In the genomic region with DNA sequence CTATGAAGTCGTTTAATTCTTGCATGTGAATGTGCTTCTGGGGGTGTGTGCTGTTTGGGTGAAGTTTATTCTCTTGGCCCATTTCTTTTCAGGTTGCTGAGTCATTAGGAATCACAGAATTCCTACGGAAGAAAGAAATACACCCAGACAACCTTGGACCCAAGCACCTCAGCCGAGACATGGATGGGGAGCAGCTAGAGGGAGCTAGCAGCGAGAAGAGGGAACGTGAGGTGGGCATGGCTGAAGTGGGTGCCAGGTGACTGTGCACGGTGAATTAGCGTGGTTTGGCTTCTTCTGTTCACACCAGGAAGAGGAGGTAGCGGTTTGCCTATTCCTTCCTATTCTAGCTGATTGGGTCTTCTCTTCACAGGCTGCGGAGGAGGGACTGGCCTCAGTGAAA, we compare ENCODE assay signal across 2 cellular contexts.
TF ChIP-seq lines count a peak whose summit lies in the region.

No MANE protein-coding gene starts in this region.

TF ChIP-seq in GM23338, 12 proteins besides CTCF, POLR2A, EP300 and RAD21 (continues in another document):
- no peak for TF ChIP-seq EZH2 (IDR thresholded peaks at IDR 0.05; ENCODE audit: low read depth, unreplicated experiment)
- TF ChIP-seq JUNB (IDR thresholded peaks at IDR 0.05; ENCODE audit: unreplicated experiment) = no peak
- TF ChIP-seq, protein P1, sequence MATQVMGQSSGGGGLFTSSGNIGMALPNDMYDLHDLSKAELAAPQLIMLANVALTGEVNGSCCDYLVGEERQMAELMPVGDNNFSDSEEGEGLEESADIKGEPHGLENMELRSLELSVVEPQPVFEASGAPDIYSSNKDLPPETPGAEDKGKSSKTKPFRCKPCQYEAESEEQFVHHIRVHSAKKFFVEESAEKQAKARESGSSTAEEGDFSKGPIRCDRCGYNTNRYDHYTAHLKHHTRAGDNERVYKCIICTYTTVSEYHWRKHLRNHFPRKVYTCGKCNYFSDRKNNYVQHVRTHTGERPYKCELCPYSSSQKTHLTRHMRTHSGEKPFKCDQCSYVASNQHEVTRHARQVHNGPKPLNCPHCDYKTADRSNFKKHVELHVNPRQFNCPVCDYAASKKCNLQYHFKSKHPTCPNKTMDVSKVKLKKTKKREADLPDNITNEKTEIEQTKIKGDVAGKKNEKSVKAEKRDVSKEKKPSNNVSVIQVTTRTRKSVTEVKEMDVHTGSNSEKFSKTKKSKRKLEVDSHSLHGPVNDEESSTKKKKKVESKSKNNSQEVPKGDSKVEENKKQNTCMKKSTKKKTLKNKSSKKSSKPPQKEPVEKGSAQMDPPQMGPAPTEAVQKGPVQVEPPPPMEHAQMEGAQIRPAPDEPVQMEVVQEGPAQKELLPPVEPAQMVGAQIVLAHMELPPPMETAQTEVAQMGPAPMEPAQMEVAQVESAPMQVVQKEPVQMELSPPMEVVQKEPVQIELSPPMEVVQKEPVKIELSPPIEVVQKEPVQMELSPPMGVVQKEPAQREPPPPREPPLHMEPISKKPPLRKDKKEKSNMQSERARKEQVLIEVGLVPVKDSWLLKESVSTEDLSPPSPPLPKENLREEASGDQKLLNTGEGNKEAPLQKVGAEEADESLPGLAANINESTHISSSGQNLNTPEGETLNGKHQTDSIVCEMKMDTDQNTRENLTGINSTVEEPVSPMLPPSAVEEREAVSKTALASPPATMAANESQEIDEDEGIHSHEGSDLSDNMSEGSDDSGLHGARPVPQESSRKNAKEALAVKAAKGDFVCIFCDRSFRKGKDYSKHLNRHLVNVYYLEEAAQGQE (IDR thresholded peaks at IDR 0.05; ENCODE audit: unreplicated experiment) = no peak
- no peak for TF ChIP-seq STAT1 (IDR thresholded peaks at IDR 0.05; ENCODE audit: unreplicated experiment)
- no peak for TF ChIP-seq POLR2AphosphoS5 (IDR thresholded peaks at IDR 0.05; ENCODE audit: low read depth)
- no peak for TF ChIP-seq NANOG (IDR thresholded peaks at IDR 0.05; ENCODE audit: borderline replicate concordance)
- no peak for TF ChIP-seq ZNF331 (CRISPR knock-in tag; IDR thresholded peaks at IDR 0.05; ENCODE audit: low read depth)
- no peak for TF ChIP-seq CREB1 (CRISPR knock-in tag; IDR thresholded peaks at IDR 0.05; ENCODE audit: low read depth)
- TF ChIP-seq EZH2phosphoT487 (IDR thresholded peaks at IDR 0.05; ENCODE audit: unreplicated experiment) = no peak
- no peak for TF ChIP-seq ZNF114 (CRISPR knock-in tag; IDR thresholded peaks at IDR 0.05)
- TF ChIP-seq, protein P2, sequence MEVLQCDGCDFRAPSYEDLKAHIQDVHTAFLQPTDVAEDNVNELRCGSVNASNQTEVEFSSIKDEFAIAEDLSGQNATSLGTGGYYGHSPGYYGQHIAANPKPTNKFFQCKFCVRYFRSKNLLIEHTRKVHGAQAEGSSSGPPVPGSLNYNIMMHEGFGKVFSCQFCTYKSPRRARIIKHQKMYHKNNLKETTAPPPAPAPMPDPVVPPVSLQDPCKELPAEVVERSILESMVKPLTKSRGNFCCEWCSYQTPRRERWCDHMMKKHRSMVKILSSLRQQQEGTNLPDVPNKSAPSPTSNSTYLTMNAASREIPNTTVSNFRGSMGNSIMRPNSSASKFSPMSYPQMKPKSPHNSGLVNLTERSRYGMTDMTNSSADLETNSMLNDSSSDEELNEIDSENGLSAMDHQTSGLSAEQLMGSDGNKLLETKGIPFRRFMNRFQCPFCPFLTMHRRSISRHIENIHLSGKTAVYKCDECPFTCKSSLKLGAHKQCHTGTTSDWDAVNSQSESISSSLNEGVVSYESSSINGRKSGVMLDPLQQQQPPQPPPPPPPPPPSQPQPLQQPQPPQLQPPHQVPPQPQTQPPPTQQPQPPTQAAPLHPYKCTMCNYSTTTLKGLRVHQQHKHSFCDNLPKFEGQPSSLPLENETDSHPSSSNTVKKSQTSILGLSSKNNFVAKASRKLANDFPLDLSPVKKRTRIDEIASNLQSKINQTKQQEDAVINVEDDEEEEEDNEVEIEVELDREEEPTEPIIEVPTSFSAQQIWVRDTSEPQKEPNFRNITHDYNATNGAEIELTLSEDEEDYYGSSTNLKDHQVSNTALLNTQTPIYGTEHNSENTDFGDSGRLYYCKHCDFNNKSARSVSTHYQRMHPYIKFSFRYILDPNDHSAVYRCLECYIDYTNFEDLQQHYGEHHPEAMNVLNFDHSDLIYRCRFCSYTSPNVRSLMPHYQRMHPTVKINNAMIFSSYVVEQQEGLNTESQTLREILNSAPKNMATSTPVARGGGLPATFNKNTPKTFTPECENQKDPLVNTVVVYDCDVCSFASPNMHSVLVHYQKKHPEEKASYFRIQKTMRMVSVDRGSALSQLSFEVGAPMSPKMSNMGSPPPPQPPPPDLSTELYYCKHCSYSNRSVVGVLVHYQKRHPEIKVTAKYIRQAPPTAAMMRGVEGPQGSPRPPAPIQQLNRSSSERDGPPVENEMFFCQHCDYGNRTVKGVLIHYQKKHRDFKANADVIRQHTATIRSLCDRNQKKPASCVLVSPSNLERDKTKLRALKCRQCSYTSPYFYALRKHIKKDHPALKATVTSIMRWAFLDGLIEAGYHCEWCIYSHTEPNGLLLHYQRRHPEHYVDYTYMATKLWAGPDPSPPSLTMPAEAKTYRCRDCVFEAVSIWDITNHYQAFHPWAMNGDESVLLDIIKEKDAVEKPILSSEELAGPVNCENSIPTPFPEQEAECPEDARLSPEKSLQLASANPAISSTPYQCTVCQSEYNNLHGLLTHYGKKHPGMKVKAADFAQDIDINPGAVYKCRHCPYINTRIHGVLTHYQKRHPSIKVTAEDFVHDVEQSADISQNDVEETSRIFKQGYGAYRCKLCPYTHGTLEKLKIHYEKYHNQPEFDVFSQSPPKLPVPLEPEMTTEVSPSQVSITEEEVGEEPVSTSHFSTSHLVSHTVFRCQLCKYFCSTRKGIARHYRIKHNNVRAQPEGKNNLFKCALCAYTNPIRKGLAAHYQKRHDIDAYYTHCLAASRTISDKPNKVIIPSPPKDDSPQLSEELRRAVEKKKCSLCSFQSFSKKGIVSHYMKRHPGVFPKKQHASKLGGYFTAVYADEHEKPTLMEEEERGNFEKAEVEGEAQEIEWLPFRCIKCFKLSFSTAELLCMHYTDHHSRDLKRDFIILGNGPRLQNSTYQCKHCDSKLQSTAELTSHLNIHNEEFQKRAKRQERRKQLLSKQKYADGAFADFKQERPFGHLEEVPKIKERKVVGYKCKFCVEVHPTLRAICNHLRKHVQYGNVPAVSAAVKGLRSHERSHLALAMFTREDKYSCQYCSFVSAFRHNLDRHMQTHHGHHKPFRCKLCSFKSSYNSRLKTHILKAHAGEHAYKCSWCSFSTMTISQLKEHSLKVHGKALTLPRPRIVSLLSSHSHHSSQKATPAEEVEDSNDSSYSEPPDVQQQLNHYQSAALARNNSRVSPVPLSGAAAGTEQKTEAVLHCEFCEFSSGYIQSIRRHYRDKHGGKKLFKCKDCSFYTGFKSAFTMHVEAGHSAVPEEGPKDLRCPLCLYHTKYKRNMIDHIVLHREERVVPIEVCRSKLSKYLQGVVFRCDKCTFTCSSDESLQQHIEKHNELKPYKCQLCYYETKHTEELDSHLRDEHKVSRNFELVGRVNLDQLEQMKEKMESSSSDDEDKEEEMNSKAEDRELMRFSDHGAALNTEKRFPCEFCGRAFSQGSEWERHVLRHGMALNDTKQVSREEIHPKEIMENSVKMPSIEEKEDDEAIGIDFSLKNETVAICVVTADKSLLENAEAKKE (CRISPR knock-in tag; IDR thresholded peaks at IDR 0.05) = no peak

TF ChIP-seq in WTC11, 78 proteins besides CTCF, POLR2A, EP300 and RAD21 (continued from another document and continues in another):
- TF ChIP-seq, protein P3, sequence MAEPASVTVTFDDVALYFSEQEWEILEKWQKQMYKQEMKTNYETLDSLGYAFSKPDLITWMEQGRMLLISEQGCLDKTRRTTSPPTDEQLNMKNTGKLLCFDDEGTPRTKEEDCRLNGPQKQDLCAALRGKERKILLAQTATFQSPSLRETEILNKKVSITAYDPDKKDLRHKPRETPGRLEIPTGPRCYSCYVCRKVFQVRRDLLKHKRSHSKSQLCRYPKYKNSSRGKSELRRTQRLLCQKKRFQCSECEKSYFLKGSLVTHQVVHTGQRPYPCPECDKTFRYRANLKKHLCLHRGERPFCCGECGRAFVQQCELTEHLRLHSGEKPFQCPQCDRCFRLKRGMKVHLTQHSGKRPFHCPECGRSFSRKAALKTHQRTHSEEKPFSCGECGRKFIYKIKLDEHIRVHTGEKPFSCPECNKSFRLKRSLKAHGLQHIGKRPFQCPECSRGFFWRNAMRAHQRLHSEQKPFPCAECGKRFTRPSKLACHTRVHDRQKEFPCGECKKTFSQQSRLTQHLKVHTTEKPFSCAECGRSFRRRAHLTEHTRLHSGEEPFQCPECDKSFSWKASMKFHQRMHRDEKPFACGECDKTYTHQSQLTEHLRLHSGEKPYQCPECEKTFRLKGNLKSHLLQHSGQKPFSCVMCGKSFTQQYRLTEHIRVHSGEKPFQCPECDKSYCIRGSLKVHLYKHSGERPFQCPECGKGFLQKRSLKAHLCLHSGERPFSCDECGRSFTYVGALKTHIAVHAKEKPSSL (CRISPR knock-in tag; conservative IDR thresholded peaks at IDR 0.05) = no peak
- TF ChIP-seq, protein P4, sequence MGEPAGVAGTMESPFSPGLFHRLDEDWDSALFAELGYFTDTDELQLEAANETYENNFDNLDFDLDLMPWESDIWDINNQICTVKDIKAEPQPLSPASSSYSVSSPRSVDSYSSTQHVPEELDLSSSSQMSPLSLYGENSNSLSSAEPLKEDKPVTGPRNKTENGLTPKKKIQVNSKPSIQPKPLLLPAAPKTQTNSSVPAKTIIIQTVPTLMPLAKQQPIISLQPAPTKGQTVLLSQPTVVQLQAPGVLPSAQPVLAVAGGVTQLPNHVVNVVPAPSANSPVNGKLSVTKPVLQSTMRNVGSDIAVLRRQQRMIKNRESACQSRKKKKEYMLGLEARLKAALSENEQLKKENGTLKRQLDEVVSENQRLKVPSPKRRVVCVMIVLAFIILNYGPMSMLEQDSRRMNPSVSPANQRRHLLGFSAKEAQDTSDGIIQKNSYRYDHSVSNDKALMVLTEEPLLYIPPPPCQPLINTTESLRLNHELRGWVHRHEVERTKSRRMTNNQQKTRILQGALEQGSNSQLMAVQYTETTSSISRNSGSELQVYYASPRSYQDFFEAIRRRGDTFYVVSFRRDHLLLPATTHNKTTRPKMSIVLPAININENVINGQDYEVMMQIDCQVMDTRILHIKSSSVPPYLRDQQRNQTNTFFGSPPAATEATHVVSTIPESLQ (CRISPR knock-in tag; IDR thresholded peaks at IDR 0.05) = no peak
- TF ChIP-seq JAZF1 (CRISPR knock-in tag; IDR thresholded peaks at IDR 0.05) (no peak), ZNF671 (CRISPR knock-in tag; IDR thresholded peaks at IDR 0.05) (no peak), ATF1 (CRISPR knock-in tag; IDR thresholded peaks at IDR 0.05) (no peak), FOXP1 (CRISPR knock-in tag; IDR thresholded peaks at IDR 0.05; ENCODE audit: borderline replicate concordance) (no peak), GTF2I (CRISPR knock-in tag; conservative IDR thresholded peaks at IDR 0.05) (no peak), NR3C1 (CRISPR knock-in tag; conservative IDR thresholded peaks at IDR 0.05; ENCODE audit: low read depth) (no peak), MXD4 (CRISPR knock-in tag; IDR thresholded peaks at IDR 0.05; ENCODE audit: borderline replicate concordance) (no peak)
- TF ChIP-seq, protein P5, sequence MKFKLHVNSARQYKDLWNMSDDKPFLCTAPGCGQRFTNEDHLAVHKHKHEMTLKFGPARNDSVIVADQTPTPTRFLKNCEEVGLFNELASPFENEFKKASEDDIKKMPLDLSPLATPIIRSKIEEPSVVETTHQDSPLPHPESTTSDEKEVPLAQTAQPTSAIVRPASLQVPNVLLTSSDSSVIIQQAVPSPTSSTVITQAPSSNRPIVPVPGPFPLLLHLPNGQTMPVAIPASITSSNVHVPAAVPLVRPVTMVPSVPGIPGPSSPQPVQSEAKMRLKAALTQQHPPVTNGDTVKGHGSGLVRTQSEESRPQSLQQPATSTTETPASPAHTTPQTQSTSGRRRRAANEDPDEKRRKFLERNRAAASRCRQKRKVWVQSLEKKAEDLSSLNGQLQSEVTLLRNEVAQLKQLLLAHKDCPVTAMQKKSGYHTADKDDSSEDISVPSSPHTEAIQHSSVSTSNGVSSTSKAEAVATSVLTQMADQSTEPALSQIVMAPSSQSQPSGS (CRISPR knock-in tag; IDR thresholded peaks at IDR 0.05; ENCODE audit: borderline replicate concordance, low read depth) = no peak
- TF ChIP-seq, protein P6, sequence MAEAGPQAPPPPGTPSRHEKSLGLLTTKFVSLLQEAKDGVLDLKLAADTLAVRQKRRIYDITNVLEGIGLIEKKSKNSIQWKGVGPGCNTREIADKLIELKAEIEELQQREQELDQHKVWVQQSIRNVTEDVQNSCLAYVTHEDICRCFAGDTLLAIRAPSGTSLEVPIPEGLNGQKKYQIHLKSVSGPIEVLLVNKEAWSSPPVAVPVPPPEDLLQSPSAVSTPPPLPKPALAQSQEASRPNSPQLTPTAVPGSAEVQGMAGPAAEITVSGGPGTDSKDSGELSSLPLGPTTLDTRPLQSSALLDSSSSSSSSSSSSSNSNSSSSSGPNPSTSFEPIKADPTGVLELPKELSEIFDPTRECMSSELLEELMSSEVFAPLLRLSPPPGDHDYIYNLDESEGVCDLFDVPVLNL (CRISPR knock-in tag; IDR thresholded peaks at IDR 0.05; ENCODE audit: borderline replicate concordance, low read depth) = no peak
- TF ChIP-seq, protein P7, sequence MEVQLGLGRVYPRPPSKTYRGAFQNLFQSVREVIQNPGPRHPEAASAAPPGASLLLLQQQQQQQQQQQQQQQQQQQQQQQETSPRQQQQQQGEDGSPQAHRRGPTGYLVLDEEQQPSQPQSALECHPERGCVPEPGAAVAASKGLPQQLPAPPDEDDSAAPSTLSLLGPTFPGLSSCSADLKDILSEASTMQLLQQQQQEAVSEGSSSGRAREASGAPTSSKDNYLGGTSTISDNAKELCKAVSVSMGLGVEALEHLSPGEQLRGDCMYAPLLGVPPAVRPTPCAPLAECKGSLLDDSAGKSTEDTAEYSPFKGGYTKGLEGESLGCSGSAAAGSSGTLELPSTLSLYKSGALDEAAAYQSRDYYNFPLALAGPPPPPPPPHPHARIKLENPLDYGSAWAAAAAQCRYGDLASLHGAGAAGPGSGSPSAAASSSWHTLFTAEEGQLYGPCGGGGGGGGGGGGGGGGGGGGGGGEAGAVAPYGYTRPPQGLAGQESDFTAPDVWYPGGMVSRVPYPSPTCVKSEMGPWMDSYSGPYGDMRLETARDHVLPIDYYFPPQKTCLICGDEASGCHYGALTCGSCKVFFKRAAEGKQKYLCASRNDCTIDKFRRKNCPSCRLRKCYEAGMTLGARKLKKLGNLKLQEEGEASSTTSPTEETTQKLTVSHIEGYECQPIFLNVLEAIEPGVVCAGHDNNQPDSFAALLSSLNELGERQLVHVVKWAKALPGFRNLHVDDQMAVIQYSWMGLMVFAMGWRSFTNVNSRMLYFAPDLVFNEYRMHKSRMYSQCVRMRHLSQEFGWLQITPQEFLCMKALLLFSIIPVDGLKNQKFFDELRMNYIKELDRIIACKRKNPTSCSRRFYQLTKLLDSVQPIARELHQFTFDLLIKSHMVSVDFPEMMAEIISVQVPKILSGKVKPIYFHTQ (CRISPR knock-in tag; IDR thresholded peaks at IDR 0.05) = no peak
- TF ChIP-seq, protein P8, sequence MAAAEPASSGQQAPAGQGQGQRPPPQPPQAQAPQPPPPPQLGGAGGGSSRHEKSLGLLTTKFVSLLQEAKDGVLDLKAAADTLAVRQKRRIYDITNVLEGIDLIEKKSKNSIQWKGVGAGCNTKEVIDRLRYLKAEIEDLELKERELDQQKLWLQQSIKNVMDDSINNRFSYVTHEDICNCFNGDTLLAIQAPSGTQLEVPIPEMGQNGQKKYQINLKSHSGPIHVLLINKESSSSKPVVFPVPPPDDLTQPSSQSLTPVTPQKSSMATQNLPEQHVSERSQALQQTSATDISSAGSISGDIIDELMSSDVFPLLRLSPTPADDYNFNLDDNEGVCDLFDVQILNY (CRISPR knock-in tag; IDR thresholded peaks at IDR 0.05) = no peak
